ENCODE assay signal across 31 cellular contexts in genomic region chr10:35986756-35987467, GRCh38.
A peak's percentile ranks its signal among the peaks of the same experiment; 100 is the strongest.
DNase-seq lines count a peak whose midpoint lies in the region; ATAC-seq and TF ChIP-seq lines count a peak whose summit lies in the region.
"Had no signal": no experiment of that assay in that cellular context is flagged by ENCODE, and none has a peak within 500 bp of the region (broad histone marks: within the 10 kb centered on the region; RNA-seq: fewer than 3 reads in every experiment).

No MANE protein-coding gene starts in this region.

- H3K9me3 Mint-ChIP-seq in endodermal cell (no peaks in the 10 kb centered on the region), HFFc6 (no peaks in the 10 kb centered on the region)
- H3K9me3 Mint-ChIP-seq: activated T-helper 2 cell treated with anti-CD3 and anti-CD28 coated beads, Interferon-gamma antibody, Interleukin-2, Interleukin-4, amounts not matched to agents 10 μg/mL and 5 μg/mL and 100 μg/mL, durations not matched to agents 14 hours and 24 hours and 36 hours had no signal

- H3K27me3 Mint-ChIP-seq in endodermal cell (ENCODE audit: insufficient read depth) (peaks cover 53% of the 10 kb centered on the region), HFFc6 (ENCODE audit: insufficient read depth) (peaks cover 7% of the 10 kb centered on the region)
- H3K27me3 Mint-ChIP-seq: effector memory CD8-positive, alpha-beta T cell; stimulated activated naive CD8-positive, alpha-beta T cell treated with anti-CD3 and anti-CD28 coated beads, Interleukin-15, amount 100 ng/mL, for 72 hours had no signal

- DNase-seq in NCI-H82 (lab: John Stamatoyannopoulos, UW) (peak; percentile 2), NCI-H82 treated with DMSO at 0.1 percent for 48 hours (lab: John Stamatoyannopoulos, UW; ENCODE audit: unreplicated experiment) (no peak), SJCRH30 (peak; percentile 64 to 92), endodermal cell (no peak), osteoblast (ENCODE audit: insufficient read length, low spot score, missing footprints) (peak; percentile 55), HFFc6 (no peak), occipital lobe (lab: John Stamatoyannopoulos, UW) (no peak)
- DNase-seq: activated CD4-positive, alpha-beta T cell treated with anti-CD3 and anti-CD28 coated beads for 48 hours; activated CD8-positive, alpha-beta memory T cell treated with anti-CD3 and anti-CD28 coated beads for 24 hours; activated naive CD4-positive, alpha-beta T cell treated with anti-CD3 and anti-CD28 coated beads, Interleukin-2, amount 50 U/mL, for 16 hours; activated T-cell treated with anti-CD3 and anti-CD28 coated beads for 4 hours; AML-193; CD4-positive, alpha-beta memory T cell; colonic mucosa; effector memory CD8-positive, alpha-beta T cell; GM23248; lower lobe of right lung; NCI-H1092 treated with DMSO at 0.1 percent for 48 hours; NCI-H1694 treated with DMSO at 0.1 percent for 48 hours; NCI-H526 treated with DMSO at 0.1 percent for 48 hours; nephron progenitor cell; Peyer's patch; right lobe of liver; stimulated activated naive CD8-positive, alpha-beta T cell treated with anti-CD3 and anti-CD28 coated beads, Interleukin-15, amount 100 ng/mL, for 72 hours; thyroid gland had no signal

- H3K9me3 ChIP-seq in SJCRH30 (replicated peaks), result 0 out of 2 replicates have a peak, but pooled peaks cover 7% of the 10 kb centered on the region
- no peaks in the 10 kb centered on the region for H3K9me3 ChIP-seq in endodermal cell (ENCODE audit: control insufficient read depth, low read length)
- no peaks in the 10 kb centered on the region for H3K9me3 ChIP-seq in osteoblast (ENCODE audit: low read depth, low read length)
- H3K9me3 ChIP-seq: colonic mucosa, lower lobe of right lung, Peyer's patch, right lobe of liver, SJSA1, thyroid gland had no signal

- H3K4me2 ChIP-seq in osteoblast (ENCODE audit: insufficient read depth, low read length), result peak overlapping the region; percentile 71
- H3K4me2 ChIP-seq: A549 had no signal

- H2AFZ ChIP-seq in osteoblast (ENCODE audit: low read length), result peak overlapping the region; percentile 12
- H2AFZ ChIP-seq: GM23248 had no signal

- H3K27ac ChIP-seq in SJCRH30 (peak overlapping the region; percentile 89), endodermal cell (ENCODE audit: low read depth, low read length) (peak overlapping the region; percentile 32), osteoblast (ENCODE audit: low read depth, low read length) (no peak overlapping the region)
- H3K27ac ChIP-seq: A549, breast epithelium, colonic mucosa, GM23248, lower lobe of right lung, Peyer's patch, right lobe of liver, SJSA1, thyroid gland had no signal

- WGBS in endodermal cell (ENCODE audit: insufficient coverage in 1 of 2, insufficient read length in 1 of 2), 2 experiments, result 92 to 93% methylated on average over 3 to 7 of the region's 7 CpGs

- H3K27me3 ChIP-seq in SJCRH30, result no peaks in the 10 kb centered on the region
- H3K27me3 ChIP-seq in endodermal cell (ENCODE audit: control insufficient read depth, insufficient read depth, low read length, poor library complexity, severe bottlenecking), result no peaks in the 10 kb centered on the region
- H3K27me3 ChIP-seq in osteoblast (ENCODE audit: insufficient read depth, low read length), result no peaks in the 10 kb centered on the region
- H3K27me3 ChIP-seq: breast epithelium, colonic mucosa, Peyer's patch, right lobe of liver, SJSA1, thyroid gland had no signal

- H3K36me3 ChIP-seq in SJCRH30 (no peaks in the 10 kb centered on the region), endodermal cell (ENCODE audit: control insufficient read depth, insufficient read depth, low read length) (no peaks in the 10 kb centered on the region), osteoblast (ENCODE audit: insufficient read depth, low read length) (no peaks in the 10 kb centered on the region)
- H3K36me3 ChIP-seq: breast epithelium, colonic mucosa, lower lobe of right lung, Peyer's patch, right lobe of liver, SJSA1, thyroid gland had no signal

- H4K20me1 ChIP-seq in osteoblast (ENCODE audit: insufficient read depth, low read length), result no peaks in the 10 kb centered on the region

- ATAC-seq in HG03520 (IDR thresholded peaks at IDR 0.05; ENCODE audit: unreplicated experiment), result no peak
- ATAC-seq: A549; effector memory CD8-positive, alpha-beta T cell; K562; lower lobe of right lung; right lobe of liver; stimulated activated naive CD8-positive, alpha-beta T cell treated with anti-CD3 and anti-CD28 coated beads, Interleukin-15, amount 100 ng/mL, for 72 hours had no signal

- TF ChIP-seq CTCF in endodermal cell (conservative IDR thresholded peaks at IDR 0.05), result no peak
- TF ChIP-seq CTCF in osteoblast (IDR thresholded peaks at IDR 0.05; ENCODE audit: extremely low read depth, low read depth, low read length), result no peak
- no peak for TF ChIP-seq CTCF in HFFc6 (IDR thresholded peaks at IDR 0.05)

- no peak overlapping the region for H3K27ac Mint-ChIP-seq in endodermal cell
- H3K27ac Mint-ChIP-seq in HFFc6, result no peak overlapping the region
- H3K27ac Mint-ChIP-seq: activated T-helper 2 cell treated with anti-CD3 and anti-CD28 coated beads, Interferon-gamma antibody, Interleukin-2, Interleukin-4, amounts not matched to agents 10 μg/mL and 5 μg/mL and 100 μg/mL, durations not matched to agents 14 hours and 24 hours and 36 hours; CD4-positive, alpha-beta memory T cell; effector memory CD8-positive, alpha-beta T cell; nephron progenitor cell; stimulated activated naive CD8-positive, alpha-beta T cell treated with anti-CD3 and anti-CD28 coated beads, Interleukin-15, amount 100 ng/mL, for 72 hours had no signal

- H3K4me3 Mint-ChIP-seq in endodermal cell (no peak overlapping the region), HFFc6 (no peak overlapping the region)
- H3K4me3 Mint-ChIP-seq: CD4-positive, alpha-beta memory T cell; effector memory CD8-positive, alpha-beta T cell; nephron progenitor cell; stimulated activated naive CD8-positive, alpha-beta T cell treated with anti-CD3 and anti-CD28 coated beads, Interleukin-15, amount 100 ng/mL, for 72 hours had no signal

- H3K9ac ChIP-seq in endodermal cell (ENCODE audit: extremely low read depth, low read length, poor library complexity, severe bottlenecking), result no peak overlapping the region
- H3K9ac ChIP-seq: GM23248 had no signal

- H3K79me2 ChIP-seq in osteoblast (ENCODE audit: insufficient read depth, low read length), result no peaks in the 10 kb centered on the region

- H3K36me3 Mint-ChIP-seq in endodermal cell (ENCODE audit: low read depth) (no peaks in the 10 kb centered on the region), HFFc6 (ENCODE audit: low read depth) (no peaks in the 10 kb centered on the region)
- H3K36me3 Mint-ChIP-seq: CD4-positive, alpha-beta memory T cell had no signal

- H3K4me3 ChIP-seq in SJCRH30, result peak overlapping the region; percentile 51
- H3K4me3 ChIP-seq in endodermal cell (ENCODE audit: low read length), result no peak overlapping the region
- peak overlapping the region; percentile 43 for H3K4me3 ChIP-seq in osteoblast (ENCODE audit: insufficient read depth, low read length)
- H3K4me3 ChIP-seq: A549, breast epithelium, colonic mucosa, GM23248, K562, lower lobe of right lung, Peyer's patch, right lobe of liver, SJSA1, thyroid gland had no signal

- H3K4me1 ChIP-seq in SJCRH30 (peaks cover 9% of the 10 kb centered on the region), endodermal cell (ENCODE audit: control insufficient read depth, insufficient read depth, low read length) (no peaks in the 10 kb centered on the region), osteoblast (ENCODE audit: insufficient read depth, low read length) (peaks cover 7% of the 10 kb centered on the region)
- H3K4me1 ChIP-seq: A549, breast epithelium, colonic mucosa, lower lobe of right lung, Peyer's patch, right lobe of liver, SJSA1 had no signal

- H3K4me1 Mint-ChIP-seq in endodermal cell, result no peaks in the 10 kb centered on the region
- no peaks in the 10 kb centered on the region for H3K4me1 Mint-ChIP-seq in HFFc6 (ENCODE audit: low read depth)
- H3K4me1 Mint-ChIP-seq: CD4-positive, alpha-beta memory T cell; stimulated activated naive CD8-positive, alpha-beta T cell treated with anti-CD3 and anti-CD28 coated beads, Interleukin-15, amount 100 ng/mL, for 72 hours had no signal

Comparison
In these comparisons a context has a peak if more than half of its experiments do, and no peak if none do; other contexts are left out.
1. DNase-seq: peak in NCI-H82 (single experiment), SJCRH30 (2 of 2) and osteoblast (single experiment); none in NCI-H82 treated with DMSO at 0.1 percent for 48 hours (single experiment), endodermal cell (single experiment), HFFc6 (single experiment) and occipital lobe (single experiment).